Comparison of ENCODE assay signal across 10 cellular contexts in genomic region chr11:61152816-61153592, GRCh38. TPM values are rescaled to one million over a fixed set of nuclear protein-coding genes. Genes with fewer than 3 reads are reported as not detected.
DNase-seq lines count a peak whose midpoint lies in the region; ATAC-seq, FAIRE-seq and TF ChIP-seq lines count a peak whose summit lies in the region.
"Had no signal": no experiment of that assay in that cellular context is flagged by ENCODE, and none has a peak within 500 bp of the region (broad histone marks: within the 10 kb centered on the region; RNA-seq: fewer than 3 reads in every experiment).

No MANE protein-coding gene starts in this region.

- peak; percentile 33 for DNase-seq in LoVo (ENCODE audit: low spot score)
- DNase-seq in chondrocyte (ENCODE audit: low spot score): no peak
- DNase-seq in HepG2 (ENCODE audit: low spot score): no peak
- peak in 1 of 2 donors; percentile 59 for DNase-seq in tibial artery
- no peak for DNase-seq in stimulated activated effector memory CD8-positive, alpha-beta T cell treated with anti-CD3 and anti-CD28 coated beads, Interleukin-12 subunit alpha, Interleukin-12 subunit beta, amount 100 ng/mL, for 72 hours (ENCODE audit: low spot score in 2 of 2)
- DNase-seq: OCI-M1; stimulated activated naive CD4-positive, alpha-beta T cell had no signal

- H3K27me3 ChIP-seq in HepG2 (ENCODE audit: control insufficient read depth in 1 of 2, insufficient read depth in 2 of 2, low read length in 2 of 2) (no peaks in the 10 kb centered on the region), tibial artery (no peaks in the 10 kb centered on the region)

- no peak overlapping the region for H3K4me2 ChIP-seq in HepG2 (ENCODE audit: low read depth, low read length)

- H3K36me3 ChIP-seq in HepG2 (replicated peaks in 1 of 2; ENCODE audit: control insufficient read depth in 1 of 2, insufficient read depth in 2 of 2, low read length in 2 of 2): peaks cover 1 to 16% of the 10 kb centered on the region in 2 experiments; a peak in 4 of 5 replicates
- H3K36me3 ChIP-seq in tibial artery: no peaks in the 10 kb centered on the region

- TF ChIP-seq CTCF in chondrocyte (IDR thresholded peaks at IDR 0.05): no peak
- no peak for TF ChIP-seq CTCF in HepG2 (CRISPR knock-in tag; IDR thresholded peaks at IDR 0.05)
- TF ChIP-seq CTCF in tibial artery (IDR thresholded peaks at IDR 0.05): no peak

- no peak overlapping the region for H2AFZ ChIP-seq in HepG2 (ENCODE audit: low read length)

- no peak for TF ChIP-seq EP300 in HepG2 (IDR thresholded peaks at IDR 0.05; ENCODE audit: low read depth in 2 of 2, low read length in 2 of 2)
- TF ChIP-seq EP300 in HepG2 (CRISPR knock-in tag; IDR thresholded peaks at IDR 0.05; ENCODE audit: borderline replicate concordance): no peak

- H4K20me1 ChIP-seq in HepG2 (ENCODE audit: insufficient read depth, low read length): peaks cover 20% of the 10 kb centered on the region

- H3K4me1 ChIP-seq in HepG2 (ENCODE audit: insufficient read depth, low read length): peaks cover 60% of the 10 kb centered on the region
- peaks cover 0 to 56% (median 46%) of the 10 kb centered on the region in 4 donors for H3K4me1 ChIP-seq in tibial artery

- no peak overlapping the region for H3K4me3 ChIP-seq in HepG2 (replicated peaks in 1 of 3; ENCODE audit: insufficient read depth in 1 of 3, low read depth in 2 of 3, low read length in 3 of 3)
- H3K4me3 ChIP-seq in tibial artery: no peak overlapping the region

- POLR2A ChIA-PET in HepG2 (lab: Yijun Ruan, JAX): no interaction called here

- in situ Hi-C loops in HepG2 (cut with HindIII; ENCODE audit: extremely low pct_ligation_motif_present, low pct_unique_long_range_greater_than_20kb): no loop called here

- H3K4me3 Mint-ChIP-seq in chondrocyte (ENCODE audit: unreplicated experiment): peak overlapping the region; percentile 5
- H3K4me3 Mint-ChIP-seq in stimulated activated effector memory CD8-positive, alpha-beta T cell treated with anti-CD3 and anti-CD28 coated beads, Interleukin-12 subunit alpha, Interleukin-12 subunit beta, amount 100 ng/mL, for 72 hours: no peak overlapping the region

- no peak for ATAC-seq in HepG2
- no peak for ATAC-seq in HG02678 (IDR thresholded peaks at IDR 0.05; ENCODE audit: unreplicated experiment)
- ATAC-seq in HG02870 (IDR thresholded peaks at IDR 0.05; ENCODE audit: unreplicated experiment): no peak
- ATAC-seq in GM21515 (IDR thresholded peaks at IDR 0.05; ENCODE audit: unreplicated experiment): no peak
- ATAC-seq in stimulated activated effector memory CD8-positive, alpha-beta T cell treated with anti-CD3 and anti-CD28 coated beads, Interleukin-12 subunit alpha, Interleukin-12 subunit beta, amount 100 ng/mL, for 72 hours: no peak

- no peaks in the 10 kb centered on the region for H3K9me3 ChIP-seq in HepG2 (ENCODE audit: low read length)
- H3K9me3 ChIP-seq in tibial artery: no peaks in the 10 kb centered on the region

- peaks cover 56% of the 10 kb centered on the region for H3K4me1 Mint-ChIP-seq in chondrocyte (ENCODE audit: low read depth)
- H3K4me1 Mint-ChIP-seq in stimulated activated effector memory CD8-positive, alpha-beta T cell treated with anti-CD3 and anti-CD28 coated beads, Interleukin-12 subunit alpha, Interleukin-12 subunit beta, amount 100 ng/mL, for 72 hours: peaks cover 16% of the 10 kb centered on the region

- peaks cover 22% of the 10 kb centered on the region for H3K9me3 Mint-ChIP-seq in chondrocyte (ENCODE audit: low read depth)
- H3K9me3 Mint-ChIP-seq in stimulated activated effector memory CD8-positive, alpha-beta T cell treated with anti-CD3 and anti-CD28 coated beads, Interleukin-12 subunit alpha, Interleukin-12 subunit beta, amount 100 ng/mL, for 72 hours: peaks cover 17% of the 10 kb centered on the region

- peak overlapping the region; percentile 93 for H3K27ac Mint-ChIP-seq in chondrocyte (ENCODE audit: unreplicated experiment)
- no peak overlapping the region for H3K27ac Mint-ChIP-seq in stimulated activated effector memory CD8-positive, alpha-beta T cell treated with anti-CD3 and anti-CD28 coated beads, Interleukin-12 subunit alpha, Interleukin-12 subunit beta, amount 100 ng/mL, for 72 hours

- H3K9ac ChIP-seq in HepG2 (ENCODE audit: insufficient read depth, low read depth, low read length): no peak overlapping the region

- TF ChIP-seq RAD21 in HepG2 (CRISPR knock-in tag; IDR thresholded peaks at IDR 0.05): no peak

- FAIRE-seq in HepG2 (lab: Jason Lieb, UNC): no peak

- H3K27ac ChIP-seq in HepG2 (ENCODE audit: extremely low read length, insufficient read depth, low read length): no peak overlapping the region
- peak overlapping the region; percentile 78 to 84 for H3K27ac ChIP-seq in tibial artery

- peaks cover 12% of the 10 kb centered on the region for H3K36me3 Mint-ChIP-seq in chondrocyte (ENCODE audit: low read depth)
- H3K36me3 Mint-ChIP-seq in stimulated activated effector memory CD8-positive, alpha-beta T cell treated with anti-CD3 and anti-CD28 coated beads, Interleukin-12 subunit alpha, Interleukin-12 subunit beta, amount 100 ng/mL, for 72 hours: no peaks in the 10 kb centered on the region

- TF ChIP-seq POLR2A in HepG2 (IDR thresholded peaks at IDR 0.05; ENCODE audit: insufficient read depth in 1 of 2, low read depth in 2 of 2, low read length in 2 of 2): no peak

- WGBS in HepG2 (ENCODE audit: low lambda C conversion rate): 77% methylated on average over 9 of the region's 9 CpGs

- no peaks in the 10 kb centered on the region for H3K27me3 Mint-ChIP-seq in chondrocyte (ENCODE audit: low read depth)

- peaks cover 49% of the 10 kb centered on the region for H3K79me2 ChIP-seq in HepG2 (ENCODE audit: insufficient read depth, low read length)

- intact Hi-C loops in HepG2 (cut with micrococcal nuclease; ENCODE audit: unreplicated experiment) (loop anchor here (1.0 kb wide), 1 partner anchor 8 kb away; the partner anchor contains the start of gene VPS37C), tibial artery (cut with DNase I; ENCODE audit: low total_unique reads) (no loop called here)

- CTCF ChIA-PET in HepG2 (lab: Yijun Ruan, JAX; ENCODE audit: low intra/inter-chr PET ratio, low total read pairs): no interaction called here

- BruUV-seq in HepG2 (replicated peaks; lab: Mats Ljungman, UMichigan): no TSS peak

RNA-seq across cellular contexts. Expression of gene VPS37C, which starts 8.2 kb away (rescaled TPM):
- total RNA-seq in chondrocyte: 15.3 to 20.5 TPM (median 19.6 TPM) in 3 replicates
- total RNA-seq in HepG2 (2016; rRNA removed; fragmentation: Illumina TruSeq; extraction: Trizol): 8.0 and 8.8 TPM in 2 replicates
- total RNA-seq in HepG2 (2016; cell fraction: cytosol; rRNA removed; fragmentation: Illumina TruSeq; extraction: Trizol; ENCODE audit: low read depth): 5.5 and 8.1 TPM in 2 replicates
- 6.1 and 10.4 TPM in 2 replicates for total RNA-seq in HepG2 (2016; cell fraction: insoluble cytoplasmic fraction; rRNA removed; fragmentation: Illumina TruSeq; extraction: Trizol)
- total RNA-seq in HepG2 (2016; cell fraction: membrane; rRNA removed; fragmentation: Illumina TruSeq; extraction: Trizol): 9.9 and 11.8 TPM in 2 replicates
- 6.8 and 8.7 TPM in 2 replicates for total RNA-seq in HepG2 (2016; cell fraction: nucleus; rRNA removed; fragmentation: Illumina TruSeq; extraction: Trizol)
- 7.5 and 8.8 TPM in 2 replicates for polyA plus RNA-seq in HepG2 (2011; rRNA removed)
- polyA plus RNA-seq in HepG2 (2011; cell fraction: cytosol; rRNA removed): 7.1 and 8.8 TPM in 2 replicates
- 17.8 and 18.7 TPM in 2 replicates for polyA plus RNA-seq in HepG2 (2011; cell fraction: nucleus; rRNA removed)
- 9.1 and 10.1 TPM in 2 replicates for polyA plus RNA-seq in HepG2 (2012)
- 3.4 and 4.2 TPM in 2 replicates for polyA plus RNA-seq in HepG2 (2016; cell fraction: cytosol; fragmentation: Illumina TruSeq; extraction: Trizol; ENCODE audit: low read depth)
- polyA plus RNA-seq in HepG2 (2016; cell fraction: insoluble cytoplasmic fraction; fragmentation: Illumina TruSeq; extraction: Trizol; ENCODE audit: low read depth): 8.1 and 12.2 TPM in 2 replicates
- polyA plus RNA-seq in HepG2 (2016; cell fraction: membrane; fragmentation: Illumina TruSeq; extraction: Trizol; ENCODE audit: low read depth): 8.7 and 10.6 TPM in 2 replicates
- polyA plus RNA-seq in HepG2 (2016; cell fraction: nucleus; fragmentation: Illumina TruSeq; extraction: Trizol; ENCODE audit: insufficient read depth, low read depth): 14.6 and 15.9 TPM in 2 replicates
- 9.3 and 11.0 TPM in 2 replicates for polyA minus RNA-seq in HepG2 (2011; rRNA and poly(A)+ RNA removed; ENCODE audit: low replicate concordance)
- polyA minus RNA-seq in HepG2 (2011; cell fraction: cytosol; rRNA and poly(A)+ RNA removed): 2.6 and 4.1 TPM in 2 replicates
- 7.6 and 10.3 TPM in 2 replicates for polyA minus RNA-seq in HepG2 (2011; cell fraction: nucleus; rRNA and poly(A)+ RNA removed)

RNA-seq across cellular contexts. Expression of gene PGA3, which starts 50.3 kb away (rescaled TPM):
- total RNA-seq in chondrocyte: not detected in 3 replicates
- not detected in 2 replicates for total RNA-seq in HepG2 (2016; rRNA removed; fragmentation: Illumina TruSeq; extraction: Trizol)
- not detected in 2 replicates for total RNA-seq in HepG2 (2016; cell fraction: cytosol; rRNA removed; fragmentation: Illumina TruSeq; extraction: Trizol; ENCODE audit: low read depth)
- total RNA-seq in HepG2 (2016; cell fraction: insoluble cytoplasmic fraction; rRNA removed; fragmentation: Illumina TruSeq; extraction: Trizol): not detected in 2 replicates
- total RNA-seq in HepG2 (2016; cell fraction: membrane; rRNA removed; fragmentation: Illumina TruSeq; extraction: Trizol): not detected in 2 replicates
- not detected in 2 replicates for total RNA-seq in HepG2 (2016; cell fraction: nucleus; rRNA removed; fragmentation: Illumina TruSeq; extraction: Trizol)
- polyA plus RNA-seq in HepG2 (2011; rRNA removed): not detected in 2 replicates
- polyA plus RNA-seq in HepG2 (2011; cell fraction: cytosol; rRNA removed): not detected in 2 replicates
- not detected in 2 replicates for polyA plus RNA-seq in HepG2 (2011; cell fraction: nucleus; rRNA removed)
- not detected in 2 replicates for polyA plus RNA-seq in HepG2 (2012)
- polyA plus RNA-seq in HepG2 (2016; cell fraction: cytosol; fragmentation: Illumina TruSeq; extraction: Trizol; ENCODE audit: low read depth): not detected in 2 replicates
- not detected in 2 replicates for polyA plus RNA-seq in HepG2 (2016; cell fraction: insoluble cytoplasmic fraction; fragmentation: Illumina TruSeq; extraction: Trizol; ENCODE audit: low read depth)
- polyA plus RNA-seq in HepG2 (2016; cell fraction: membrane; fragmentation: Illumina TruSeq; extraction: Trizol; ENCODE audit: low read depth): not detected in 2 replicates
- polyA plus RNA-seq in HepG2 (2016; cell fraction: nucleus; fragmentation: Illumina TruSeq; extraction: Trizol; ENCODE audit: insufficient read depth, low read depth): not detected in 2 replicates
- polyA minus RNA-seq in HepG2 (2011; rRNA and poly(A)+ RNA removed; ENCODE audit: low replicate concordance): not detected in 2 replicates
- polyA minus RNA-seq in HepG2 (2011; cell fraction: cytosol; rRNA and poly(A)+ RNA removed): not detected in 2 replicates
- not detected in 2 replicates for polyA minus RNA-seq in HepG2 (2011; cell fraction: nucleus; rRNA and poly(A)+ RNA removed)

RNA-seq across cellular contexts. Expression of gene CD5, which starts 50.7 kb away (rescaled TPM):
- total RNA-seq in chondrocyte (not detected in 3 replicates), HepG2 (2016; rRNA removed; fragmentation: Illumina TruSeq; extraction: Trizol) (not detected in 2 replicates)
- not detected in 2 replicates for total RNA-seq in HepG2 (2016; cell fraction: cytosol; rRNA removed; fragmentation: Illumina TruSeq; extraction: Trizol; ENCODE audit: low read depth)
- not detected in 2 replicates for total RNA-seq in HepG2 (2016; cell fraction: insoluble cytoplasmic fraction; rRNA removed; fragmentation: Illumina TruSeq; extraction: Trizol)
- total RNA-seq in HepG2 (2016; cell fraction: membrane; rRNA removed; fragmentation: Illumina TruSeq; extraction: Trizol): not detected in 2 replicates
- total RNA-seq in HepG2 (2016; cell fraction: nucleus; rRNA removed; fragmentation: Illumina TruSeq; extraction: Trizol): not detected in 2 replicates
- not detected in 2 replicates for polyA plus RNA-seq in HepG2 (2011; rRNA removed)
- polyA plus RNA-seq in HepG2 (2011; cell fraction: cytosol; rRNA removed): not detected in 2 replicates
- polyA plus RNA-seq in HepG2 (2011; cell fraction: nucleus; rRNA removed): not detected in 2 replicates
- polyA plus RNA-seq in HepG2 (2012): not detected in 2 replicates
- polyA plus RNA-seq in HepG2 (2016; cell fraction: cytosol; fragmentation: Illumina TruSeq; extraction: Trizol; ENCODE audit: low read depth): not detected in 2 replicates
- polyA plus RNA-seq in HepG2 (2016; cell fraction: insoluble cytoplasmic fraction; fragmentation: Illumina TruSeq; extraction: Trizol; ENCODE audit: low read depth): not detected in 2 replicates
- not detected in 2 replicates for polyA plus RNA-seq in HepG2 (2016; cell fraction: membrane; fragmentation: Illumina TruSeq; extraction: Trizol; ENCODE audit: low read depth)
- not detected in 2 replicates for polyA plus RNA-seq in HepG2 (2016; cell fraction: nucleus; fragmentation: Illumina TruSeq; extraction: Trizol; ENCODE audit: insufficient read depth, low read depth)
- not detected in 2 replicates for polyA minus RNA-seq in HepG2 (2011; rRNA and poly(A)+ RNA removed; ENCODE audit: low replicate concordance)
- not detected in 2 replicates for polyA minus RNA-seq in HepG2 (2011; cell fraction: cytosol; rRNA and poly(A)+ RNA removed)
- polyA minus RNA-seq in HepG2 (2011; cell fraction: nucleus; rRNA and poly(A)+ RNA removed): not detected in 2 replicates
